Comparison of ENCODE assay signal across 25 cellular contexts in genomic region chr6:39353698-39354315, GRCh38. TPM values are rescaled to one million over a fixed set of nuclear protein-coding genes. Genes with fewer than 3 reads are reported as not detected.
DNase-seq lines count a peak whose midpoint lies in the region; ATAC-seq and TF ChIP-seq lines count a peak whose summit lies in the region.
"Had no signal": no experiment of that assay in that cellular context is flagged by ENCODE, and none has a peak within 500 bp of the region (broad histone marks: within the 10 kb centered on the region; RNA-seq: fewer than 3 reads in every experiment).

No MANE protein-coding gene starts in this region.

- H3K9me3 ChIP-seq in adrenal gland (replicated peaks in 1 of 3) (no peaks in the 10 kb centered on the region), right lobe of liver (no peaks in the 10 kb centered on the region)

- DNase-seq in activated effector memory CD4-positive, alpha-beta T cell treated with anti-CD3 and anti-CD28 coated beads, Interleukin-2, amount 50 U/mL, for 16 hours: peak; percentile 28
- DNase-seq in activated effector memory CD4-positive, alpha-beta T cell treated with Interleukin-2 at 50 U/mL for 16 hours: no peak
- DNase-seq in adrenal gland (peak in 5 of 7 donors; percentile 54 to 79 (median 74)), right lobe of liver (peak in 1 of 3 donors; percentile 71), sciatic nerve (ENCODE audit: low spot score) (peak; percentile 51), progenitor cell of endocrine pancreas (ENCODE audit: low spot score, unreplicated experiment) (no peak), NCI-H1694 treated with DMSO at 0.1 percent for 48 hours (lab: John Stamatoyannopoulos, UW) (no peak)
- no peak for DNase-seq in activated CD8-positive, alpha-beta T cell treated with anti-CD3 and anti-CD28 coated beads for 36 hours
- DNase-seq: 8988T, ACHN, H7, NCI-H1105 treated with DMSO at 0.1 percent for 48 hours, NCI-H146, NCI-H2029, NCI-H446, NCI-H524 treated with DMSO at 0.1 percent for 48 hours, NCI-H774, PC-9, SHP77 had no signal

- H3K4me1 Mint-ChIP-seq in progenitor cell of endocrine pancreas (ENCODE audit: low read depth): no peaks in the 10 kb centered on the region
- H3K4me1 Mint-ChIP-seq in activated CD8-positive, alpha-beta T cell treated with anti-CD3 and anti-CD28 coated beads for 36 hours (ENCODE audit: low read depth): no peaks in the 10 kb centered on the region

- no peak overlapping the region for H3K4me3 Mint-ChIP-seq in progenitor cell of endocrine pancreas (ENCODE audit: low read depth)
- no peak overlapping the region for H3K4me3 Mint-ChIP-seq in activated CD8-positive, alpha-beta T cell treated with anti-CD3 and anti-CD28 coated beads for 36 hours

- H3K9me3 Mint-ChIP-seq in progenitor cell of endocrine pancreas (ENCODE audit: low read depth): no peaks in the 10 kb centered on the region
- no peaks in the 10 kb centered on the region for H3K9me3 Mint-ChIP-seq in activated CD8-positive, alpha-beta T cell treated with anti-CD3 and anti-CD28 coated beads for 36 hours

- TF ChIP-seq CTCF in adrenal gland (IDR thresholded peaks at IDR 0.05) (no peak), right lobe of liver (IDR thresholded peaks at IDR 0.05) (no peak), progenitor cell of endocrine pancreas (IDR thresholded peaks at IDR 0.05; ENCODE audit: unreplicated experiment) (no peak)
- TF ChIP-seq CTCF in activated CD8-positive, alpha-beta T cell treated with anti-CD3 and anti-CD28 coated beads for 36 hours (IDR thresholded peaks at IDR 0.05): no peak

- intact Hi-C loops in adrenal gland (cut with DNase I) (no loop called here), right lobe of liver (cut with DNase I) (no loop called here), sciatic nerve (cut with DNase I) (no loop called here)
- intact Hi-C loops in activated CD8-positive, alpha-beta T cell treated with anti-CD3 and anti-CD28 coated beads for 36 hours (cut with micrococcal nuclease): no loop called here

- no peaks in the 10 kb centered on the region for H3K36me3 ChIP-seq in adrenal gland (replicated peaks in 1 of 2)
- no peaks in the 10 kb centered on the region for H3K36me3 ChIP-seq in right lobe of liver

- peaks cover 4% of the 10 kb centered on the region for H3K27me3 Mint-ChIP-seq in progenitor cell of endocrine pancreas
- H3K27me3 Mint-ChIP-seq in activated CD8-positive, alpha-beta T cell treated with anti-CD3 and anti-CD28 coated beads for 36 hours: no peaks in the 10 kb centered on the region

- TF ChIP-seq POLR2A in adrenal gland (IDR thresholded peaks at IDR 0.05) (no peak), right lobe of liver (IDR thresholded peaks at IDR 0.05) (no peak)

- H3K4me3 ChIP-seq in adrenal gland: no peak overlapping the region
- H3K4me3 ChIP-seq in right lobe of liver: no peak overlapping the region
- H3K4me3 ChIP-seq: PC-9 had no signal

- H3K4me1 ChIP-seq in adrenal gland (replicated peaks in 1 of 2) (no peaks in the 10 kb centered on the region), right lobe of liver (peaks cover 0 to 4% (median 0%) of the 10 kb centered on the region in 4 donors)

- ATAC-seq in right lobe of liver (peak; percentile 20 to 89 (median 58)), sciatic nerve (peak; percentile 52)
- no peak for ATAC-seq in activated CD8-positive, alpha-beta T cell treated with anti-CD3 and anti-CD28 coated beads for 36 hours

- WGBS in adrenal gland, 4 donors: 66 to 100% (median 71%) methylated on average over 3 to 7 of the region's 7 CpGs
- 90% methylated on average over 3 of the region's 7 CpGs for WGBS in right lobe of liver (ENCODE audit: insufficient coverage, low coverage, low lambda C conversion rate, missing lambda C conversion rate)

- H3K27ac ChIP-seq in adrenal gland (no peak overlapping the region), right lobe of liver (no peak overlapping the region)
- H3K27ac ChIP-seq: HL-60, PC-9 had no signal

- POLR2A ChIA-PET in activated CD8-positive, alpha-beta T cell treated with anti-CD3 and anti-CD28 coated beads for 36 hours (lab: Charles Lee): no interaction called here

- CTCF ChIA-PET in activated CD8-positive, alpha-beta T cell treated with anti-CD3 and anti-CD28 coated beads for 36 hours (lab: Charles Lee): interaction anchor here (1.4 kb wide), 1 partner anchor 8 kb away, joined by 9 read pairs; no protein-coding TSS in a partner anchor

- no peaks in the 10 kb centered on the region for H3K27me3 ChIP-seq in adrenal gland
- H3K27me3 ChIP-seq in right lobe of liver: no peaks in the 10 kb centered on the region

- H3K36me3 Mint-ChIP-seq in progenitor cell of endocrine pancreas (ENCODE audit: insufficient read depth): no peaks in the 10 kb centered on the region
- H3K36me3 Mint-ChIP-seq in activated CD8-positive, alpha-beta T cell treated with anti-CD3 and anti-CD28 coated beads for 36 hours (ENCODE audit: low read depth): no peaks in the 10 kb centered on the region

- H3K27ac Mint-ChIP-seq in progenitor cell of endocrine pancreas: no peak overlapping the region
- no peak overlapping the region for H3K27ac Mint-ChIP-seq in activated CD8-positive, alpha-beta T cell treated with anti-CD3 and anti-CD28 coated beads for 36 hours

RNA-seq across cellular contexts. Expression of gene KCNK16, which starts 31.3 kb away (rescaled TPM):
- total RNA-seq in adrenal gland (not detected), right lobe of liver (not detected), sciatic nerve (not detected), progenitor cell of endocrine pancreas (32.9 and 35.2 TPM in 2 replicates)
- polyA plus RNA-seq in adrenal gland: not detected
- not detected for total RNA-seq in activated CD8-positive, alpha-beta T cell treated with anti-CD3 and anti-CD28 coated beads for 36 hours
- total RNA-seq: H7, LHCN-M2, MCF 10A, PC-9, RPMI7951, SK-MEL-5 had no signal
- polyA plus RNA-seq: BJ had no signal

RNA-seq across cellular contexts. Expression of gene KCNK17, which starts 39.6 kb away (rescaled TPM):
- total RNA-seq in adrenal gland: under 1 TPM in 1 of 8 donors, not detected in 7; 0.36 TPM
- polyA plus RNA-seq in adrenal gland: under 1 TPM; 0.10 to 0.16 (median 0.11) TPM
- total RNA-seq in right lobe of liver: under 1 TPM in 5 of 6 experiments, not detected in 1; 0.31 to 0.77 (median 0.39) TPM
- 2.6 TPM for total RNA-seq in sciatic nerve
- 11.2 and 11.6 TPM in 2 replicates for total RNA-seq in progenitor cell of endocrine pancreas
- not detected for total RNA-seq in activated CD8-positive, alpha-beta T cell treated with anti-CD3 and anti-CD28 coated beads for 36 hours
- total RNA-seq: LHCN-M2, MCF 10A, PC-9, RPMI7951, SK-MEL-5 had no signal
- polyA plus RNA-seq: BJ had no signal

Comparison
In these comparisons a context has a peak if more than half of its experiments do, and no peak if none do; other contexts are left out.
1. DNase-seq: peak in activated effector memory CD4-positive, alpha-beta T cell treated with anti-CD3 and anti-CD28 coated beads, Interleukin-2, amount 50 U/mL, for 16 hours (single experiment), adrenal gland (5 of 7) and sciatic nerve (single experiment); none in activated effector memory CD4-positive, alpha-beta T cell treated with Interleukin-2 at 50 U/mL for 16 hours (single experiment), progenitor cell of endocrine pancreas (single experiment), activated CD8-positive, alpha-beta T cell treated with anti-CD3 and anti-CD28 coated beads for 36 hours (single experiment) and NCI-H1694 treated with DMSO at 0.1 percent for 48 hours (single experiment).
2. RNA of gene KCNK16, which starts 31.3 kb away (total RNA-seq): 32.9 to 35.2 TPM in progenitor cell of endocrine pancreas; not detected in adrenal gland, not detected in right lobe of liver, not detected in sciatic nerve (single experiment) and not detected in activated CD8-positive, alpha-beta T cell treated with anti-CD3 and anti-CD28 coated beads for 36 hours; every median in the first group is over 10 times any median in the second.